21 cellular contexts compared by ENCODE assay signal in the genomic region with DNA sequence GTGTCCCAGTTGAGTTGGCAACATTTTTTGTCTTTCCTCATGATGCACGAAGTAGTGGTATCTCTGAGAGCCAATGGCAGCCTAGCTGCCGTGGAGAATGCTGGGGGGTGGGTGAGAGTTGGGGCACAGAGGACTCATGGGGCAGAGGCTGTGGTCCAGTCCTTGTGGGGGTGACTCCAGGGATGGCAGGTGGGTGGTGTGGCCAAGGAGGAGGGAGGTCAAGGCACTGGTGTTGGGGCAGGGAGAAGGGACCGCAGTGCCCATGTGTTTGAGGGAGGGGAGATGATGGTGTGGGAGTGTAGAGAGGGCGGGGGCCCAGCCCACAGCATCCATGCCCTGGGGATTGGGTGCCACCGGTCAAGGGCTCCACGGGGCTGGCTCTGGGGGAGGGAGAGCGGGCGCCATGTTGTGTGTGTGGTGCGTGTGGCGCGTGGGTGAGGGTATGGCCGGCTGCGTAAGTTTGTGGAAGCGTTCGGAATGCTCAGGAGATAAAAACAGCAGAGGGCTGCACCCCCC.
A peak's percentile ranks its signal among the peaks of the same experiment; 100 is the strongest.
DNase-seq lines count a peak whose midpoint lies in the region; ATAC-seq, FAIRE-seq and TF ChIP-seq lines count a peak whose summit lies in the region.
"Had no signal": no experiment of that assay in that cellular context is flagged by ENCODE, and none has a peak within 500 bp of the region (broad histone marks: within the 10 kb centered on the region; RNA-seq: fewer than 3 reads in every experiment).

No MANE protein-coding gene starts in this region.

- H3K9me3 Mint-ChIP-seq in T-helper 2 cell treated with Interferon-gamma antibody and Interleukin-4, amounts not matched to agents 5 μg/mL and 100 μg/mL, for 36 hours, result no peaks in the 10 kb centered on the region
- 0 out of 3 replicates have a peak, but pooled peaks cover 3% of the 10 kb centered on the region for H3K9me3 Mint-ChIP-seq in GM23338
- H3K9me3 Mint-ChIP-seq in stimulated activated memory B cell treated with anti-CD40 and anti-IgM and Interleukin-4, amounts not matched to agents 10 μg/mL and 1 μg/mL and 100 μg/mL, for 72 hours, result no peaks in the 10 kb centered on the region
- H3K9me3 Mint-ChIP-seq: CD4-positive, alpha-beta T cell had no signal

- H2BK15ac ChIP-seq in H1 (ENCODE audit: low read length), result no peak overlapping the region

- no peak overlapping the region for H3K4me3 ChIP-seq in GM23338
- no peak overlapping the region for H3K4me3 ChIP-seq in H1 (ENCODE audit: extremely low read depth in 1 of 4, insufficient read depth in 2 of 4, low read depth in 3 of 4, low read length in 4 of 4)
- H3K4me3 ChIP-seq: GM23248, K562 had no signal

- CTCF ChIA-PET in H1 (lab: Charles Lee; ENCODE audit: partially characterized antibody), result interaction anchor here (1.0 to 5.6 kb wide), 5 partner anchors 9 to 60 kb away, joined by 3 to 58 read pairs (median 22); no protein-coding TSS in a partner anchor

- H2BK12ac ChIP-seq in H1 (ENCODE audit: low read depth, low read length), result no peak overlapping the region; the same call in 1 of the 2 replicates

- H3K27ac ChIP-seq in GM23338 (ENCODE audit: low read depth), result no peak overlapping the region
- no peak overlapping the region for H3K27ac ChIP-seq in H1 (ENCODE audit: low read depth, low read length)
- no peak overlapping the region for H3K27ac ChIP-seq in foreskin keratinocyte
- H3K27ac ChIP-seq: 22Rv1, GM23248 had no signal

- H3K27ac Mint-ChIP-seq in T-helper 2 cell treated with Interferon-gamma antibody and Interleukin-4, amounts not matched to agents 5 μg/mL and 100 μg/mL, for 36 hours, result peak overlapping the region; percentile 41
- H3K27ac Mint-ChIP-seq in GM23338, result peak overlapping the region; percentile 66; the same call in 1 of the 2 replicates
- peak overlapping the region; percentile 89 for H3K27ac Mint-ChIP-seq in stimulated activated memory B cell treated with anti-CD40 and anti-IgM and Interleukin-4, amounts not matched to agents 10 μg/mL and 1 μg/mL and 100 μg/mL, for 72 hours
- H3K27ac Mint-ChIP-seq: CD4-positive, alpha-beta T cell had no signal

- no peak overlapping the region for H2BK20ac ChIP-seq in H1 (ENCODE audit: low read length)

- H3K36me3 ChIP-seq in GM23338 (ENCODE audit: insufficient read depth), result no peaks in the 10 kb centered on the region
- no peaks in the 10 kb centered on the region for H3K36me3 ChIP-seq in H1 (ENCODE audit: control insufficient read depth in 2 of 4, insufficient read depth in 4 of 4, low read length in 3 of 4)

- H3K9me2 ChIP-seq in GM23338 (ENCODE audit: insufficient read depth), result no peaks in the 10 kb centered on the region

- no peak for ATAC-seq in GM23338
- ATAC-seq in stimulated activated memory B cell treated with anti-CD40 and anti-IgM and Interleukin-4, amounts not matched to agents 10 μg/mL and 1 μg/mL and 100 μg/mL, for 72 hours, result no peak
- ATAC-seq in foreskin keratinocyte, result no peak
- no peak for ATAC-seq in GM18505 (IDR thresholded peaks at IDR 0.05; ENCODE audit: unreplicated experiment)
- ATAC-seq: K562 had no signal

- H3K4me1 Mint-ChIP-seq in T-helper 2 cell treated with Interferon-gamma antibody and Interleukin-4, amounts not matched to agents 5 μg/mL and 100 μg/mL, for 36 hours (ENCODE audit: low read depth), result no peaks in the 10 kb centered on the region
- peaks cover 28% of the 10 kb centered on the region for H3K4me1 Mint-ChIP-seq in GM23338
- H3K4me1 Mint-ChIP-seq in stimulated activated memory B cell treated with anti-CD40 and anti-IgM and Interleukin-4, amounts not matched to agents 10 μg/mL and 1 μg/mL and 100 μg/mL, for 72 hours, result peaks cover 42% of the 10 kb centered on the region

- no peak for TF ChIP-seq EP300 in H1 (IDR thresholded peaks at IDR 0.05; ENCODE audit: borderline replicate concordance in 1 of 2, low read depth in 2 of 2, low read length in 2 of 2)

- no peak overlapping the region for H3K18ac ChIP-seq in H1 (ENCODE audit: extremely low read depth, low read length)

- no peaks in the 10 kb centered on the region for H3K9me3 ChIP-seq in H1 (ENCODE audit: insufficient read depth in 2 of 2, low read depth in 1 of 2, low read length in 1 of 2)

- no peak for FAIRE-seq in H1 (lab: Jason Lieb, UNC)
- FAIRE-seq: K562, RCC 7860 had no signal

- no peak overlapping the region for H3K23ac ChIP-seq in H1 (ENCODE audit: insufficient read length)

- TF ChIP-seq RAD21 in H1 (IDR thresholded peaks at IDR 0.05 in 1 of 2, conservative IDR thresholded peaks at IDR 0.05 in 1 of 2; ENCODE audit: low read depth in 2 of 2, low read length in 2 of 2), result no peak

- H3K4me1 ChIP-seq in GM23338 (ENCODE audit: insufficient read depth) (peaks cover 23% of the 10 kb centered on the region), H1 (replicated peaks in 1 of 4; ENCODE audit: control insufficient read depth in 3 of 4, insufficient read depth in 4 of 4, low read length in 3 of 4) (peaks cover 0 to 18% (median 13%) of the 10 kb centered on the region in 4 experiments; a peak in 6 of 7 replicates), foreskin keratinocyte (no peaks in the 10 kb centered on the region)

- H3K27me3 Mint-ChIP-seq in T-helper 2 cell treated with Interferon-gamma antibody and Interleukin-4, amounts not matched to agents 5 μg/mL and 100 μg/mL, for 36 hours (ENCODE audit: low read depth), result no peaks in the 10 kb centered on the region
- H3K27me3 Mint-ChIP-seq in GM23338 (ENCODE audit: insufficient read depth, low read depth, poor library complexity), result peaks cover 17% of the 10 kb centered on the region
- no peaks in the 10 kb centered on the region for H3K27me3 Mint-ChIP-seq in stimulated activated memory B cell treated with anti-CD40 and anti-IgM and Interleukin-4, amounts not matched to agents 10 μg/mL and 1 μg/mL and 100 μg/mL, for 72 hours
- H3K27me3 Mint-ChIP-seq: CD4-positive, alpha-beta T cell had no signal

- no peak overlapping the region for H3K9ac ChIP-seq in H1 (replicated peaks in 1 of 4; ENCODE audit: extremely low read depth in 1 of 4, low read depth in 3 of 4, low read length in 3 of 4)
- H3K9ac ChIP-seq: GM23248 had no signal

- no peak overlapping the region for H4K8ac ChIP-seq in H1 (ENCODE audit: extremely low read depth, insufficient read depth, low read length)

- H3F3A ChIP-seq in GM23338 (replicated peaks; ENCODE audit: low read depth), result peaks cover 6% of the 10 kb centered on the region; the same call in 1 of the 2 replicates

- TF ChIP-seq POLR2A in H1 (IDR thresholded peaks at IDR 0.05; ENCODE audit: control extremely low read depth in 1 of 2, low read depth in 2 of 2, low read length in 2 of 2) (no peak), GM18505 (IDR thresholded peaks at IDR 0.05; ENCODE audit: borderline replicate concordance, extremely low read depth, insufficient read depth, insufficient read length) (no peak)

- 91% methylated on average over 13 of the region's 15 CpGs; no CpG with 5 or more reads in 1 of the 2 experiments for WGBS in H1 (ENCODE audit: extremely low coverage in 1 of 2, insufficient coverage in 1 of 2, insufficient read length in 1 of 2, insufficient replicate concordance in 2 of 2, low coverage in 1 of 2, low lambda C conversion rate in 2 of 2, missing lambda C conversion rate in 1 of 2), 2 experiments

- no peak overlapping the region for H4K5ac ChIP-seq in H1 (ENCODE audit: insufficient read length, low read depth, low read length)

- H2AK5ac ChIP-seq in H1 (ENCODE audit: low read depth, low read length), result no peak overlapping the region

- DNase-seq in T-helper 2 cell treated with Interferon-gamma antibody and Interleukin-4, amounts not matched to agents 5 μg/mL and 100 μg/mL, for 36 hours (ENCODE audit: low spot score), result no peak
- no peak for DNase-seq in T-helper 2 cell
- no peak for DNase-seq in GM23338 (ENCODE audit: low spot score)
- no peak for DNase-seq in H1 (ENCODE audit: low read depth in 1 of 2, low spot score in 2 of 2)
- DNase-seq in NCI-H69 (lab: John Stamatoyannopoulos, UW), result no peak
- DNase-seq in foreskin keratinocyte, result no peak
- DNase-seq: AML-193; CD4-positive, alpha-beta T cell; DMS153; GDM1; GM23248; NCI-H1092 treated with DMSO at 0.1 percent for 48 hours; NCI-H146; NCI-H2081 treated with DMSO at 0.1 percent for 48 hours; NCI-H748 treated with DMSO at 0.1 percent for 48 hours; SHP77 treated with DMSO at 0.1 percent for 48 hours had no signal

- H2BK120ac ChIP-seq in H1 (replicated peaks; ENCODE audit: low read depth, low read length), result no peak overlapping the region

- H3K4me2 ChIP-seq in GM23338 (no peak overlapping the region), H1 (ENCODE audit: insufficient read depth in 1 of 2, low read depth in 2 of 2, low read length in 2 of 2) (no peak overlapping the region)

- H2BK5ac ChIP-seq in H1 (ENCODE audit: low read depth, low read length), result 0 out of 2 replicates have a peak overlapping the region, but pooled peaks have one; percentile 44

- H3K79me2 ChIP-seq in GM23338 (replicated peaks; ENCODE audit: insufficient read depth), result peaks cover 22% of the 10 kb centered on the region
- H3K79me2 ChIP-seq in H1 (ENCODE audit: control insufficient read depth in 1 of 2, insufficient read depth in 2 of 2, low read length in 2 of 2), result peaks cover 0 to 8% of the 10 kb centered on the region in 2 experiments; a peak in 1 of 4 replicates

- no peaks in the 10 kb centered on the region for H3K79me1 ChIP-seq in H1 (ENCODE audit: low read depth, low read length)

- no peak overlapping the region for H3K14ac ChIP-seq in H1 (ENCODE audit: insufficient read length)

- H3K36me3 Mint-ChIP-seq in T-helper 2 cell treated with Interferon-gamma antibody and Interleukin-4, amounts not matched to agents 5 μg/mL and 100 μg/mL, for 36 hours (ENCODE audit: low read depth), result no peaks in the 10 kb centered on the region
- peaks cover 9% of the 10 kb centered on the region; the same call in 2 of the 3 replicates for H3K36me3 Mint-ChIP-seq in GM23338 (ENCODE audit: low read depth)
- H3K36me3 Mint-ChIP-seq in stimulated activated memory B cell treated with anti-CD40 and anti-IgM and Interleukin-4, amounts not matched to agents 10 μg/mL and 1 μg/mL and 100 μg/mL, for 72 hours, result peaks cover 9% of the 10 kb centered on the region

- no peaks in the 10 kb centered on the region for H3K27me3 ChIP-seq in GM23338 (ENCODE audit: insufficient read depth)
- no peaks in the 10 kb centered on the region for H3K27me3 ChIP-seq in H1 (replicated peaks in 1 of 4; ENCODE audit: control insufficient read depth in 3 of 4, extremely low read depth in 1 of 4, insufficient read depth in 3 of 4, low read length in 3 of 4)
- H3K27me3 ChIP-seq in foreskin keratinocyte, result no peaks in the 10 kb centered on the region

- POLR2A ChIA-PET in H1 (lab: Charles Lee; ENCODE audit: partially characterized antibody), result no interaction called here

- peaks cover 3% of the 10 kb centered on the region; the same call in 1 of the 2 replicates for H3K23me2 ChIP-seq in H1 (ENCODE audit: low read depth, low read length)

- H4K20me1 ChIP-seq in GM23338 (replicated peaks; ENCODE audit: insufficient read depth), result peaks cover 13% of the 10 kb centered on the region
- peaks cover 5 to 9% of the 10 kb centered on the region in 2 experiments for H4K20me1 ChIP-seq in H1 (replicated peaks in 1 of 2; ENCODE audit: control insufficient read depth in 1 of 2, insufficient read depth in 2 of 2, low read length in 2 of 2)

- H3K4ac ChIP-seq in H1 (replicated peaks; ENCODE audit: insufficient read length, low read depth, low read length), result no peak overlapping the region

- no peak overlapping the region for H4K91ac ChIP-seq in H1 (replicated peaks; ENCODE audit: insufficient read length, low read length)

- H3K4me3 Mint-ChIP-seq in T-helper 2 cell treated with Interferon-gamma antibody and Interleukin-4, amounts not matched to agents 5 μg/mL and 100 μg/mL, for 36 hours, result no peak overlapping the region
- H3K4me3 Mint-ChIP-seq in GM23338, result no peak overlapping the region
- no peak overlapping the region for H3K4me3 Mint-ChIP-seq in stimulated activated memory B cell treated with anti-CD40 and anti-IgM and Interleukin-4, amounts not matched to agents 10 μg/mL and 1 μg/mL and 100 μg/mL, for 72 hours
- H3K4me3 Mint-ChIP-seq: CD4-positive, alpha-beta T cell had no signal

- TF ChIP-seq CTCF in GM23338 (conservative IDR thresholded peaks at IDR 0.05; ENCODE audit: low read depth in 2 of 2) (no peak), H1 (IDR thresholded peaks at IDR 0.05; ENCODE audit: control extremely low read depth in 1 of 3, insufficient read depth in 1 of 3, low read depth in 1 of 3, low read length in 3 of 3) (no peak), foreskin keratinocyte (conservative IDR thresholded peaks at IDR 0.05) (no peak)

- no peak overlapping the region for H2AFZ ChIP-seq in GM23338
- H2AFZ ChIP-seq in H1 (ENCODE audit: low read length), result no peak overlapping the region
- H2AFZ ChIP-seq: GM23248 had no signal

- no peak overlapping the region for H3K56ac ChIP-seq in H1 (replicated peaks; ENCODE audit: insufficient read length, low read depth, low read length)
